ENCODE assay signal across 21 cellular contexts in the genomic region with DNA sequence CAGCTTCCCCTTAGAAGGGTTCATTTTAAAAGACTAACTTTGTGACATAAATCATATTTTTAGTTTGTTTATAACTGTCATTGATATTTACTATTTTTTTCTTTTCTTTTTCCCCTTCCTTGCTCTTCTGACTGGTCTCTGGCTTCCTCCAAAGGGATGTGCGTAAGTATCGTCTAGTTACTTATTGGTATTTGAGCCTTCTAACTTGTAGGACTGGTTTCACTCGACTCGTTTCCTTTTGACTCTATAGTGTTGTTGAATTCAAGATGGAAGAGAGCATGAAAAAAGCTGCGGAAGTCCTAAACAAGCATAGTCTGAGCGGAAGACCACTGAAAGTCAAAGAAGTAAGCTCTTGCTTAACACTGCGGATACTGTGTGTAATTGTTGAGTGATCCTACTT. TPM values are rescaled to one million over a fixed set of nuclear protein-coding genes. Genes with fewer than 3 reads are reported as not detected.
A peak's percentile ranks its signal among the peaks of the same experiment; 100 is the strongest.
DNase-seq lines count a peak whose midpoint lies in the region; ATAC-seq, FAIRE-seq and TF ChIP-seq lines count a peak whose summit lies in the region.
"Had no signal": no experiment of that assay in that cellular context is flagged by ENCODE, and none has a peak within 500 bp of the region (broad histone marks: within the 10 kb centered on the region; RNA-seq: fewer than 3 reads in every experiment).

No MANE protein-coding gene starts in this region.

- H3K27ac ChIP-seq in IMR-90 (ENCODE audit: insufficient read depth, low read length) = no peak overlapping the region
- H3K27ac ChIP-seq in lower lobe of right lung = peak overlapping the region; percentile 29
- peak overlapping the region; percentile 20 for H3K27ac ChIP-seq in smooth muscle cell (ENCODE audit: low read depth)
- H3K27ac ChIP-seq in kidney (ENCODE audit: low read depth in 2 of 2, low read length in 2 of 2) = no peak overlapping the region
- H3K27ac ChIP-seq: BLaER1 treated with 17β-estradiol and CSF1 and Interleukin-3, amounts not matched to agents 10 nM and 100 nM had no signal

- peaks cover 64% of the 10 kb centered on the region for H3K36me3 Mint-ChIP-seq in WTC11

- CTCF ChIA-PET in IMR-90 (lab: Yijun Ruan, JAX) (interaction anchor here (0.6 kb wide), 1 partner anchor 50 kb away, joined by 3 read pairs; the partner anchor contains the start of gene MARCHF2), WTC11 (lab: Charles Lee) (interaction anchor here (0.5 to 1.3 kb wide), 2 partner anchors 120 to 128 kb away, joined by 3 to 5 read pairs; no protein-coding TSS in a partner anchor)

- 95% methylated on average over 4 of the region's 7 CpGs; no CpG with 5 or more reads in 1 of the 2 experiments for WGBS in IMR-90 (ENCODE audit: extremely low coverage in 2 of 2, insufficient read length in 1 of 2), 2 experiments
- 90% methylated on average over 7 of the region's 7 CpGs for WGBS in smooth muscle cell (ENCODE audit: low lambda C conversion rate)

- ATAC-seq in IMR-90 (ENCODE audit: low read depth) (no peak), WTC11 (no peak), lower lobe of right lung (peak in 1 of 2 donors; percentile 46)
- ATAC-seq: CD8-positive, alpha-beta T cell; Right ventricle myocardium inferior had no signal

- H3K4me1 ChIP-seq in IMR-90 (ENCODE audit: control insufficient read depth, insufficient read depth, low read length) = peaks cover 36% of the 10 kb centered on the region
- H3K4me1 ChIP-seq in lower lobe of right lung = peaks cover 54% of the 10 kb centered on the region
- peaks cover 22% of the 10 kb centered on the region for H3K4me1 ChIP-seq in smooth muscle cell (ENCODE audit: low read depth)
- peaks cover 15 to 34% of the 10 kb centered on the region in 2 donors for H3K4me1 ChIP-seq in kidney (ENCODE audit: control insufficient read depth in 1 of 2, insufficient read depth in 1 of 2, low read depth in 1 of 2, low read length in 2 of 2)

- H3K9ac ChIP-seq in IMR-90 (ENCODE audit: low read depth, low read length) (no peak overlapping the region), smooth muscle cell (ENCODE audit: low read depth) (no peak overlapping the region), kidney (ENCODE audit: low read length in 2 of 2) (no peak overlapping the region)
- H3K9ac ChIP-seq: BLaER1 treated with 17β-estradiol and CSF1 and Interleukin-3, amounts not matched to agents 10 nM and 100 nM had no signal

- no peak overlapping the region for H4K8ac ChIP-seq in IMR-90 (ENCODE audit: low read depth in 2 of 2, low read length in 2 of 2)

- no peak overlapping the region for H2BK120ac ChIP-seq in IMR-90 (ENCODE audit: low read depth, low read length)

- H3K14ac ChIP-seq in IMR-90 (replicated peaks; ENCODE audit: low read depth, low read length) = no peak overlapping the region

- BruUV-seq in IMR-90 (replicated peaks; lab: Mats Ljungman, UMichigan) = no TSS peak

- peak overlapping the region; percentile 58; the same call in 1 of the 2 replicates for H3K27ac Mint-ChIP-seq in WTC11
- H3K27ac Mint-ChIP-seq: CD8-positive, alpha-beta T cell had no signal

- H3K27me3 Mint-ChIP-seq in WTC11 (ENCODE audit: low read depth) = no peaks in the 10 kb centered on the region

- H3K79me1 ChIP-seq in IMR-90 (ENCODE audit: low read depth in 1 of 2, low read length in 2 of 2) = peaks cover 33 to 87% of the 10 kb centered on the region in 2 experiments

- no peak overlapping the region for H4K5ac ChIP-seq in IMR-90 (ENCODE audit: low read depth, low read length)

- H3K23ac ChIP-seq in IMR-90 (ENCODE audit: low read depth, low read length) = no peak overlapping the region

- no peak for TF ChIP-seq RAD21 in IMR-90 (IDR thresholded peaks at IDR 0.05; ENCODE audit: low read length)

- no peaks in the 10 kb centered on the region for H3K27me3 ChIP-seq in IMR-90 (ENCODE audit: control insufficient read depth, insufficient read depth, low read length)
- no peaks in the 10 kb centered on the region for H3K27me3 ChIP-seq in lower lobe of right lung (ENCODE audit: low read depth)
- H3K27me3 ChIP-seq in smooth muscle cell (ENCODE audit: low read depth) = no peaks in the 10 kb centered on the region
- H3K27me3 ChIP-seq: BLaER1 treated with 17β-estradiol and CSF1 and Interleukin-3, amounts not matched to agents 10 nM and 100 nM had no signal

- no peak overlapping the region for H2AFZ ChIP-seq in IMR-90 (replicated peaks; ENCODE audit: low read length, poor library complexity)
- no peak overlapping the region for H2AFZ ChIP-seq in smooth muscle cell (ENCODE audit: low read depth)

- no peak overlapping the region for H3K56ac ChIP-seq in IMR-90 (ENCODE audit: extremely low read depth, insufficient read depth, low read length)

- H4K20me1 ChIP-seq in IMR-90 (ENCODE audit: insufficient read depth, low read length) (peaks cover 92% of the 10 kb centered on the region), smooth muscle cell (ENCODE audit: low read depth) (peaks cover 95% of the 10 kb centered on the region)

- H4K91ac ChIP-seq in IMR-90 (ENCODE audit: insufficient read depth, low read depth, low read length) = no peak overlapping the region

- intact Hi-C loops in IMR-90 (cut with micrococcal nuclease) = no loop called here
- intact Hi-C loops in lower lobe of right lung (cut with DNase I) = no loop called here
- intact Hi-C loops in kidney (cut with DNase I) = no loop called here

- H3K9me3 ChIP-seq in IMR-90 (ENCODE audit: control insufficient read depth, insufficient read depth, low read length) (no peaks in the 10 kb centered on the region), lower lobe of right lung (no peaks in the 10 kb centered on the region), smooth muscle cell (replicated peaks; ENCODE audit: low read depth) (no peaks in the 10 kb centered on the region), kidney (ENCODE audit: control insufficient read depth in 1 of 2, low read length in 2 of 2) (no peaks in the 10 kb centered on the region)
- H3K9me3 ChIP-seq: BLaER1 treated with 17β-estradiol and CSF1 and Interleukin-3, amounts not matched to agents 10 nM and 100 nM had no signal

- H3K4me2 ChIP-seq in IMR-90 (ENCODE audit: low read depth, low read length) = no peak overlapping the region
- no peak overlapping the region for H3K4me2 ChIP-seq in smooth muscle cell
- H3K4me2 ChIP-seq: BLaER1 treated with 17β-estradiol and CSF1 and Interleukin-3, amounts not matched to agents 10 nM and 100 nM had no signal

- FAIRE-seq in kidney (lab: Jason Lieb, UNC) = no peak
- FAIRE-seq: GM12892, H1, RCC 7860 had no signal

- H3K4me3 ChIP-seq in IMR-90 (ENCODE audit: insufficient read depth, low read depth, low read length) (no peak overlapping the region), lower lobe of right lung (no peak overlapping the region), smooth muscle cell (no peak overlapping the region), kidney (ENCODE audit: low read length in 2 of 2) (no peak overlapping the region)
- H3K4me3 ChIP-seq: BLaER1 treated with 17β-estradiol and CSF1 and Interleukin-3, amounts not matched to agents 10 nM and 100 nM had no signal

- H3K36me3 ChIP-seq in IMR-90 (ENCODE audit: control insufficient read depth, insufficient read depth, low read length) = peaks cover 35% of the 10 kb centered on the region
- peaks cover 72% of the 10 kb centered on the region for H3K36me3 ChIP-seq in lower lobe of right lung
- H3K36me3 ChIP-seq in smooth muscle cell (ENCODE audit: low read depth) = peaks cover 11% of the 10 kb centered on the region
- peaks cover 31% of the 10 kb centered on the region in 2 donors for H3K36me3 ChIP-seq in kidney (ENCODE audit: control insufficient read depth in 1 of 2, insufficient read depth in 2 of 2, low read length in 2 of 2)

- no peak overlapping the region for H2BK20ac ChIP-seq in IMR-90 (ENCODE audit: low read depth, low read length)

- peaks cover 85% of the 10 kb centered on the region for H3K79me2 ChIP-seq in smooth muscle cell (ENCODE audit: low read depth)

- H3K9me3 Mint-ChIP-seq in WTC11 = no peaks in the 10 kb centered on the region
- H3K9me3 Mint-ChIP-seq: CD8-positive, alpha-beta T cell had no signal

- H3K4me3 Mint-ChIP-seq in WTC11 = no peak overlapping the region
- H3K4me3 Mint-ChIP-seq: CD8-positive, alpha-beta T cell had no signal

- H2AK9ac ChIP-seq in IMR-90 (replicated peaks; ENCODE audit: low read depth, low read length, poor library complexity) = no peak overlapping the region

- dilution Hi-C loops in IMR-90 (cut with HindIII; ENCODE audit: low sequenced_read_pairs, unreplicated experiment) = no loop called here

- H3K18ac ChIP-seq in IMR-90 (ENCODE audit: low read depth, low read length) = no peak overlapping the region

- DNase-seq in IMR-90 (no peak), WTC11 (ENCODE audit: low spot score) (no peak), lower lobe of right lung (no peak), smooth muscle cell (lab: John Stamatoyannopoulos, UW; ENCODE audit: unreplicated experiment) (no peak), COLO829 (ENCODE audit: low spot score) (no peak), NCI-H1436 treated with DMSO at 0.1 percent for 48 hours (lab: John Stamatoyannopoulos, UW) (no peak), kidney (no peak)
- DNase-seq: CD8-positive, alpha-beta T cell; DMS53; EL; KBM-7; NCI-H187; NCI-H2107; NCI-H510A; NCI-H748 treated with DMSO at 0.1 percent for 48 hours; NK-92 treated with Interleukin-12 subunit alpha and Interleukin-12 subunit beta, amount 100 ng/mL, for 24 hours had no signal

- peaks cover 33% of the 10 kb centered on the region for H3K9me1 ChIP-seq in IMR-90 (ENCODE audit: insufficient read depth, low read length)

- peak overlapping the region; percentile 13; the same call in 1 of the 2 replicates for H2AK5ac ChIP-seq in IMR-90 (ENCODE audit: low read depth, low read length)

- no peak overlapping the region for H2BK5ac ChIP-seq in IMR-90 (ENCODE audit: low read depth, low read length, poor library complexity, severe bottlenecking)

- no peak for TF ChIP-seq POLR2A in IMR-90 (IDR thresholded peaks at IDR 0.05; ENCODE audit: low read depth, low read length)

- H3K4ac ChIP-seq in IMR-90 (ENCODE audit: low read depth, low read length) = no peak overlapping the region

- TF ChIP-seq CTCF in IMR-90 (conservative IDR thresholded peaks at IDR 0.05; ENCODE audit: low read depth, low read length) (no peak), WTC11 (IDR thresholded peaks at IDR 0.05) (no peak), lower lobe of right lung (IDR thresholded peaks at IDR 0.05) (no peak), smooth muscle cell (IDR thresholded peaks at IDR 0.05; ENCODE audit: borderline replicate concordance, insufficient read depth, poor library complexity, severe bottlenecking) (no peak), kidney (IDR thresholded peaks at IDR 0.05; ENCODE audit: borderline replicate concordance, extremely low read depth, insufficient read depth) (no peak)

- no peak overlapping the region for H2BK15ac ChIP-seq in IMR-90 (ENCODE audit: low read depth, low read length)

- in situ Hi-C loops in IMR-90 (cut with MboI; ENCODE audit: low sequenced_read_pairs) = no loop called here

- peaks cover 45% of the 10 kb centered on the region for H3K4me1 Mint-ChIP-seq in WTC11

- peaks cover 32% of the 10 kb centered on the region for H3F3A ChIP-seq in smooth muscle cell (ENCODE audit: low read depth)

- POLR2A ChIA-PET in IMR-90 (lab: Charles Lee; ENCODE audit: unreplicated experiment) = no interaction called here
- POLR2A ChIA-PET in WTC11 (lab: Charles Lee) = interaction anchor here (0.5 kb wide), 1 partner anchor 271 kb away, joined by 3 read pairs; no protein-coding TSS in a partner anchor

RNA-seq across cellular contexts. Expression of gene HNRNPM, which starts 18.6 kb away (rescaled TPM):
- 75.6 and 90.5 TPM in 2 replicates for total RNA-seq in IMR-90 (2012; rRNA removed)
- polyA plus RNA-seq in IMR-90 (2012; rRNA removed) = 197 and 249 TPM in 2 replicates
- 223 and 344 TPM in 2 replicates for polyA plus RNA-seq in IMR-90 (2012; cell fraction: cytosol; rRNA removed)
- 124 and 380 TPM in 2 replicates for polyA plus RNA-seq in IMR-90 (2012; cell fraction: nucleus; rRNA removed; ENCODE audit: low replicate concordance)
- total RNA-seq in WTC11 (2021) = 309 to 416 TPM (median 343 TPM) in 3 replicates
- total RNA-seq in lower lobe of right lung = 152 TPM
- 44.3 and 54.9 TPM in 2 replicates for total RNA-seq in smooth muscle cell
- 143 and 156 TPM in 2 replicates for polyA plus RNA-seq in smooth muscle cell
- total RNA-seq in kidney = 164 TPM
- polyA plus RNA-seq in kidney (ENCODE audit: insufficient read depth, low read depth, low replicate concordance) = 103 TPM

RNA-seq across cellular contexts. Expression of gene PRAM1, which starts 39.1 kb away (rescaled TPM):
- not detected in 2 replicates for total RNA-seq in IMR-90 (2012; rRNA removed)
- 0.09 TPM in 2 replicates for polyA plus RNA-seq in IMR-90 (2012; rRNA removed)
- polyA plus RNA-seq in IMR-90 (2012; cell fraction: cytosol; rRNA removed) = 0.02 TPM in 1 of 2 replicates, not detected in the other
- polyA plus RNA-seq in IMR-90 (2012; cell fraction: nucleus; rRNA removed; ENCODE audit: low replicate concordance) = 0.66 and 0.70 TPM in 2 replicates
- 0.46 to 1.1 TPM (median 0.66 TPM) in 3 replicates for total RNA-seq in WTC11 (2021)
- 52.2 TPM for total RNA-seq in lower lobe of right lung
- not detected in 2 replicates for total RNA-seq in smooth muscle cell
- 0.18 and 0.74 TPM in 2 replicates for polyA plus RNA-seq in smooth muscle cell
- 4.6 TPM for total RNA-seq in kidney
- polyA plus RNA-seq in kidney (ENCODE audit: insufficient read depth, low read depth, low replicate concordance) = 0.99 TPM

RNA-seq across cellular contexts. Expression of gene MARCHF2, which starts 50.2 kb away (rescaled TPM):
- 48.6 and 58.8 TPM in 2 replicates for total RNA-seq in IMR-90 (2012; rRNA removed)
- 33.8 and 39.1 TPM in 2 replicates for polyA plus RNA-seq in IMR-90 (2012; rRNA removed)
- polyA plus RNA-seq in IMR-90 (2012; cell fraction: cytosol; rRNA removed) = 13.0 and 59.2 TPM in 2 replicates
- polyA plus RNA-seq in IMR-90 (2012; cell fraction: nucleus; rRNA removed; ENCODE audit: low replicate concordance) = 29.7 and 55.1 TPM in 2 replicates
- 20.2 to 30.4 TPM (median 27.5 TPM) in 3 replicates for total RNA-seq in WTC11 (2021)
- 60.1 TPM for total RNA-seq in lower lobe of right lung
- total RNA-seq in smooth muscle cell = 22.2 and 22.5 TPM in 2 replicates
- 24.4 and 32.5 TPM in 2 replicates for polyA plus RNA-seq in smooth muscle cell
- 48.4 TPM for total RNA-seq in kidney
- 46.5 TPM for polyA plus RNA-seq in kidney (ENCODE audit: insufficient read depth, low read depth, low replicate concordance)

RNA-seq across cellular contexts. Expression of gene ZNF414, which starts 50.6 kb away (rescaled TPM):
- total RNA-seq in IMR-90 (2012; rRNA removed) (1.1 and 3.2 TPM in 2 replicates), WTC11 (2021) (38.2 to 47.4 TPM (median 46.1 TPM) in 3 replicates), lower lobe of right lung (21.6 TPM), smooth muscle cell (1.3 and 10.2 TPM in 2 replicates), kidney (29.6 TPM)
- polyA plus RNA-seq in IMR-90 (2012; rRNA removed) (14.2 and 20.8 TPM in 2 replicates), smooth muscle cell (33.0 and 42.4 TPM in 2 replicates), kidney (ENCODE audit: insufficient read depth, low read depth, low replicate concordance) (20.4 TPM)
- 28.7 and 38.5 TPM in 2 replicates for polyA plus RNA-seq in IMR-90 (2012; cell fraction: cytosol; rRNA removed)
- polyA plus RNA-seq in IMR-90 (2012; cell fraction: nucleus; rRNA removed; ENCODE audit: low replicate concordance) = 35.8 and 108 TPM in 2 replicates

Comparison
In these comparisons a context has a peak if more than half of its experiments do, and no peak if none do; other contexts are left out.
1. H3K27ac ChIP-seq: peak in lower lobe of right lung (single experiment) and smooth muscle cell (single experiment); none in IMR-90 (single experiment) and kidney (0 of 2).